8 cellular contexts compared by ENCODE assay signal in genomic region chr22:32137731-32138324, GRCh38. TPM values are rescaled to one million over a fixed set of nuclear protein-coding genes. Genes with fewer than 3 reads are reported as not detected.
DNase-seq lines count a peak whose midpoint lies in the region; ATAC-seq and TF ChIP-seq lines count a peak whose summit lies in the region.
"Not testable (repeated sequence)": the region's sequence is repeated elsewhere in the genome, so short reads cannot be mapped to it uniquely, and the experiment has no call there.

No MANE protein-coding gene starts in this region.

- peak overlapping the region; percentile 45 for H3K27ac ChIP-seq in CD8-positive, alpha-beta memory T cell (ENCODE audit: low read depth, low read length)
- not testable (repeated sequence) for H3K27ac ChIP-seq in OCI-LY1 (ENCODE audit: low read depth, low read length, poor library complexity, severe bottlenecking)
- peak overlapping the region; percentile 54 for H3K27ac ChIP-seq in right cardiac atrium (ENCODE audit: low read length)

- peaks cover 19% of the 10 kb centered on the region for H3K4me1 ChIP-seq in CD8-positive, alpha-beta memory T cell (ENCODE audit: insufficient read depth, low read length)
- not testable (repeated sequence) for H3K4me1 ChIP-seq in OCI-LY1 (ENCODE audit: insufficient read depth, low read length, severe bottlenecking); right cardiac atrium (ENCODE audit: control insufficient read depth, insufficient read depth, low read length)

- not testable (repeated sequence) for H4K20me1 ChIP-seq in OCI-LY1 (ENCODE audit: insufficient read depth, low read length)

- WGBS in right cardiac atrium = 53% methylated on average over 16 of the region's 16 CpGs

- peak overlapping the region; percentile 81 for H3K4me3 ChIP-seq in CD8-positive, alpha-beta memory T cell (ENCODE audit: low read length)
- H3K4me3 ChIP-seq in OCI-LY1 (ENCODE audit: low read depth, low read length, poor library complexity, severe bottlenecking) = peak overlapping the region; percentile 59
- peak overlapping the region; percentile 19 for H3K4me3 ChIP-seq in right cardiac atrium (ENCODE audit: low read length)

- not testable (repeated sequence) for H3K9ac ChIP-seq in OCI-LY1 (ENCODE audit: low read length)

- peak overlapping the region; percentile 85 to 94 (median 91) for H3K4me3 Mint-ChIP-seq in CD8-positive, alpha-beta memory T cell
- H3K4me3 Mint-ChIP-seq in IgD-negative memory B cell = peak overlapping the region; percentile 68 to 94 (median 92)
- peak overlapping the region; percentile 71 for H3K4me3 Mint-ChIP-seq in activated CD4-positive, alpha-beta T cell treated with anti-CD3 and anti-CD28 coated beads for 36 hours
- H3K4me3 Mint-ChIP-seq in activated naive CD8-positive, alpha-beta T cell treated with anti-CD3 and anti-CD28 coated beads for 36 hours = peak overlapping the region; percentile 81

- CTCF ChIA-PET in CD8-positive, alpha-beta memory T cell (lab: Charles Lee); activated CD4-positive, alpha-beta T cell treated with anti-CD3 and anti-CD28 coated beads for 36 hours (lab: Charles Lee): not testable (repeated sequence)

- H3K36me3 ChIP-seq in CD8-positive, alpha-beta memory T cell (ENCODE audit: insufficient read depth, low read length); OCI-LY1 (ENCODE audit: insufficient read depth, low read length): not testable (repeated sequence)

- H3K27me3 Mint-ChIP-seq in CD8-positive, alpha-beta memory T cell; IgD-negative memory B cell; activated CD4-positive, alpha-beta T cell treated with anti-CD3 and anti-CD28 coated beads for 36 hours; activated naive CD8-positive, alpha-beta T cell treated with anti-CD3 and anti-CD28 coated beads for 36 hours: not testable (repeated sequence)

- peak overlapping the region; percentile 88 to 96 (median 92) for H3K27ac Mint-ChIP-seq in CD8-positive, alpha-beta memory T cell
- peak overlapping the region; percentile 33 to 92 (median 49) for H3K27ac Mint-ChIP-seq in IgD-negative memory B cell
- H3K27ac Mint-ChIP-seq in activated CD4-positive, alpha-beta T cell treated with anti-CD3 and anti-CD28 coated beads for 36 hours = peak overlapping the region; percentile 92
- H3K27ac Mint-ChIP-seq in activated naive CD8-positive, alpha-beta T cell treated with anti-CD3 and anti-CD28 coated beads for 36 hours = peak overlapping the region; percentile 89

- peak overlapping the region; percentile 65; the same call in 1 of the 2 replicates for H2AFZ ChIP-seq in OCI-LY1 (ENCODE audit: low read length)

- H3F3A ChIP-seq in OCI-LY1 (ENCODE audit: insufficient read depth, low read length) = not testable (repeated sequence)

- peak overlapping the region; percentile 78 for H3K4me2 ChIP-seq in OCI-LY1 (ENCODE audit: low read length)

- POLR2A ChIA-PET in CD8-positive, alpha-beta memory T cell (lab: Charles Lee); activated CD4-positive, alpha-beta T cell treated with anti-CD3 and anti-CD28 coated beads for 36 hours (lab: Charles Lee): not testable (repeated sequence)

- H3K79me2 ChIP-seq in OCI-LY1 (ENCODE audit: insufficient read depth, low read length) = not testable (repeated sequence)

- TF ChIP-seq CTCF in OCI-LY1 (IDR thresholded peaks at IDR 0.05; ENCODE audit: low read length) = not testable (repeated sequence)

- H3K4me1 Mint-ChIP-seq in CD8-positive, alpha-beta memory T cell = peaks cover 23 to 29% (median 29%) of the 10 kb centered on the region in 3 donors
- peaks cover 10 to 17% (median 13%) of the 10 kb centered on the region in 3 donors for H3K4me1 Mint-ChIP-seq in IgD-negative memory B cell
- peaks cover 32% of the 10 kb centered on the region for H3K4me1 Mint-ChIP-seq in activated CD4-positive, alpha-beta T cell treated with anti-CD3 and anti-CD28 coated beads for 36 hours
- H3K4me1 Mint-ChIP-seq in activated naive CD8-positive, alpha-beta T cell treated with anti-CD3 and anti-CD28 coated beads for 36 hours = peaks cover 37% of the 10 kb centered on the region

- intact Hi-C loops in activated CD4-positive, alpha-beta T cell treated with anti-CD3 and anti-CD28 coated beads for 36 hours (cut with DNase I, micrococcal nuclease) = loop anchor here (1.0 to 5.0 kb wide), 12 partner anchors 88 to 476 kb away; partner anchors contain the start of genes PISD (in 1 of the 2), PRR14L (in 1 of the 2), RTCB (in 1 of the 2) and YWHAH (in 1 of the 2)
- intact Hi-C loops in right cardiac atrium (cut with DNase I); sciatic nerve (cut with DNase I): not testable (repeated sequence)

- H3K9me2 ChIP-seq in OCI-LY1 (ENCODE audit: low read depth, low read length) = not testable (repeated sequence)

- peak; percentile 43 for ATAC-seq in activated CD4-positive, alpha-beta T cell treated with anti-CD3 and anti-CD28 coated beads for 36 hours
- peak in 1 of 2 donors; percentile 38 for ATAC-seq in right cardiac atrium
- ATAC-seq in sciatic nerve = peak; percentile 22

- not testable (repeated sequence) for H3K9me3 Mint-ChIP-seq in CD8-positive, alpha-beta memory T cell; IgD-negative memory B cell; activated CD4-positive, alpha-beta T cell treated with anti-CD3 and anti-CD28 coated beads for 36 hours (ENCODE audit: low read depth); activated naive CD8-positive, alpha-beta T cell treated with anti-CD3 and anti-CD28 coated beads for 36 hours

- H3K36me3 Mint-ChIP-seq in CD8-positive, alpha-beta memory T cell; IgD-negative memory B cell; activated CD4-positive, alpha-beta T cell treated with anti-CD3 and anti-CD28 coated beads for 36 hours (ENCODE audit: low read depth); activated naive CD8-positive, alpha-beta T cell treated with anti-CD3 and anti-CD28 coated beads for 36 hours: not testable (repeated sequence)

- H3K27me3 ChIP-seq in CD8-positive, alpha-beta memory T cell (ENCODE audit: insufficient read depth, low read length, poor library complexity, severe bottlenecking); OCI-LY1 (ENCODE audit: insufficient read depth, low read length); right cardiac atrium (ENCODE audit: control insufficient read depth, insufficient read depth): not testable (repeated sequence)

- peak in 4 of 5 donors; percentile 38 to 70 (median 57) for DNase-seq in CD8-positive, alpha-beta memory T cell
- DNase-seq in activated CD4-positive, alpha-beta T cell treated with anti-CD3 and anti-CD28 coated beads for 36 hours = peak; percentile 66
- peak; percentile 54 for DNase-seq in activated naive CD8-positive, alpha-beta T cell treated with anti-CD3 and anti-CD28 coated beads for 36 hours
- DNase-seq in right cardiac atrium; sciatic nerve (ENCODE audit: low spot score): not testable (repeated sequence)
- DNase-seq in stimulated activated naive CD4-positive, alpha-beta T cell (lab: John Stamatoyannopoulos, UW) = peak; percentile 8 to 73 (median 64)

- H3K9me3 ChIP-seq in CD8-positive, alpha-beta memory T cell (ENCODE audit: low read length); OCI-LY1 (ENCODE audit: low read length); right cardiac atrium (ENCODE audit: control insufficient read depth, low read length): not testable (repeated sequence)

RNA-seq across cellular contexts. Expression of gene C22orf42, which starts 21.3 kb away (rescaled TPM):
- total RNA-seq in CD8-positive, alpha-beta memory T cell = not detected
- polyA plus RNA-seq in CD8-positive, alpha-beta memory T cell = not detected
- polyA plus RNA-seq in IgD-negative memory B cell (not detected), right cardiac atrium (not detected)
- total RNA-seq in activated CD4-positive, alpha-beta T cell treated with anti-CD3 and anti-CD28 coated beads for 36 hours = not detected
- not detected for total RNA-seq in activated naive CD8-positive, alpha-beta T cell treated with anti-CD3 and anti-CD28 coated beads for 36 hours
- total RNA-seq in right cardiac atrium (not detected), sciatic nerve (not detected)

Comparison
In these comparisons a context has a peak if more than half of its experiments do, and no peak if none do; other contexts are left out.
1. H3K4me3 ChIP-seq: peak in every context shown above with its lines; median percentile 81 in CD8-positive, alpha-beta memory T cell; 59 in OCI-LY1; 19 in right cardiac atrium.